Comparison of ENCODE assay signal across 18 cellular contexts in genomic region chr2:151106805-151107490, GRCh38.
DNase-seq lines count a peak whose midpoint lies in the region; ATAC-seq and TF ChIP-seq lines count a peak whose summit lies in the region.
"Had no signal": no experiment of that assay in that cellular context is flagged by ENCODE, and none has a peak within 500 bp of the region (broad histone marks: within the 10 kb centered on the region; RNA-seq: fewer than 3 reads in every experiment).

No MANE protein-coding gene starts in this region.

- H2BK15ac ChIP-seq in mesenchymal stem cell (ENCODE audit: low read depth, poor library complexity, severe bottlenecking): no peak overlapping the region

- no peak overlapping the region for H3K18ac ChIP-seq in mesenchymal stem cell (ENCODE audit: low read depth in 1 of 2, low read length in 2 of 2)

- intact Hi-C loops in mammary epithelial cell (cut with micrococcal nuclease): no loop called here
- intact Hi-C loops in Right ventricle myocardium inferior (cut with DNase I): no loop called here
- intact Hi-C loops in testis (cut with DNase I; ENCODE audit: low total_unique reads): no loop called here

- peaks cover 0 to 11% of the 10 kb centered on the region in 2 donors for H3K27me3 Mint-ChIP-seq in stimulated activated naive B cell treated with anti-CD40 and anti-IgM and Interleukin-4, amounts not matched to agents 10 μg/mL and 1 μg/mL and 100 μg/mL, for 72 hours

- H3K4me1 ChIP-seq in mammary epithelial cell (ENCODE audit: insufficient read depth, low read length) (peaks cover 4% of the 10 kb centered on the region), foreskin keratinocyte (no peaks in the 10 kb centered on the region), testis (no peaks in the 10 kb centered on the region), mesenchymal stem cell (ENCODE audit: control insufficient read depth, insufficient read depth, low read depth, low read length) (no peaks in the 10 kb centered on the region)
- H3K4me1 ChIP-seq: SJCRH30 had no signal

- H2BK12ac ChIP-seq in mesenchymal stem cell (ENCODE audit: low read length in 2 of 2): no peak overlapping the region

- H3K27ac Mint-ChIP-seq in stimulated activated naive B cell treated with anti-CD40 and anti-IgM and Interleukin-4, amounts not matched to agents 10 μg/mL and 1 μg/mL and 100 μg/mL, for 72 hours: no peak overlapping the region
- H3K27ac Mint-ChIP-seq: HFFc6, T-cell had no signal

- peak; percentile 21 for DNase-seq in AG09309 (ENCODE audit: low read depth)
- peak; percentile 44 for DNase-seq in HFF-Myc (ENCODE audit: extremely low read depth, low read depth)
- DNase-seq in mammary epithelial cell: peak; percentile 44
- DNase-seq in foreskin keratinocyte: peak; percentile 13 to 47
- no peak for DNase-seq in Right ventricle myocardium inferior (ENCODE audit: missing footprints)
- DNase-seq in testis: no peak
- DNase-seq in mesenchymal stem cell: no peak
- no peak for DNase-seq in stimulated activated naive B cell treated with anti-CD40 and anti-IgM and Interleukin-4, amounts not matched to agents 10 μg/mL and 1 μg/mL and 100 μg/mL, for 72 hours
- DNase-seq: DMS53, GOT3, HFFc6, NCI-H1048, NCI-H2107, NCI-H82, SJCRH30, T-cell had no signal

- ATAC-seq in foreskin keratinocyte (peak; percentile 64), Right ventricle myocardium inferior (no peak)
- no peak for ATAC-seq in stimulated activated naive B cell treated with anti-CD40 and anti-IgM and Interleukin-4, amounts not matched to agents 10 μg/mL and 1 μg/mL and 100 μg/mL, for 72 hours (replicated peaks)
- ATAC-seq: T-cell had no signal

- no peak overlapping the region for H3K27ac ChIP-seq in mammary epithelial cell (ENCODE audit: insufficient read depth, low read depth, low read length)
- H3K27ac ChIP-seq in foreskin keratinocyte: no peak overlapping the region
- no peak overlapping the region for H3K27ac ChIP-seq in testis
- H3K27ac ChIP-seq in mesenchymal stem cell (ENCODE audit: low read length, poor library complexity, severe bottlenecking): no peak overlapping the region
- H3K27ac ChIP-seq: C4-2B, HL-60, SJCRH30 had no signal

- no peak overlapping the region for H3K4ac ChIP-seq in mesenchymal stem cell (ENCODE audit: low read depth in 1 of 2, low read length in 2 of 2)

- H3K27me3 ChIP-seq in mammary epithelial cell (ENCODE audit: insufficient read depth, low read length) (no peaks in the 10 kb centered on the region), foreskin keratinocyte (peaks cover 2% of the 10 kb centered on the region), testis (no peaks in the 10 kb centered on the region), mesenchymal stem cell (ENCODE audit: control insufficient read depth in 1 of 2, insufficient read depth in 1 of 2, low read length in 2 of 2) (no peaks in the 10 kb centered on the region)
- H3K27me3 ChIP-seq: SJCRH30 had no signal

- H4K20me1 ChIP-seq in mammary epithelial cell (ENCODE audit: insufficient read depth, low read length): no peaks in the 10 kb centered on the region

- no peak overlapping the region for H4K91ac ChIP-seq in mesenchymal stem cell (ENCODE audit: low read length)

- no peak overlapping the region for H2BK120ac ChIP-seq in mesenchymal stem cell (ENCODE audit: low read depth, low read length)

- TF ChIP-seq CTCF in AG09309 (IDR thresholded peaks at IDR 0.05; ENCODE audit: control insufficient read depth, insufficient read depth, low read depth, low read length, missing control alignments) (no peak), HFF-Myc (IDR thresholded peaks at IDR 0.05; ENCODE audit: low read depth, low read length, missing control alignments) (no peak), mammary epithelial cell (conservative IDR thresholded peaks at IDR 0.05 in 1 of 2, IDR thresholded peaks at IDR 0.05 in 1 of 2; ENCODE audit: extremely low read depth in 1 of 2, insufficient read depth in 1 of 2, low read depth in 1 of 2, low read length in 2 of 2) (no peak), foreskin keratinocyte (conservative IDR thresholded peaks at IDR 0.05) (peak; percentile 4), testis (IDR thresholded peaks at IDR 0.05) (no peak)

- H3K9me3 ChIP-seq in mammary epithelial cell (replicated peaks; ENCODE audit: insufficient read depth, low read length) (no peaks in the 10 kb centered on the region), testis (no peaks in the 10 kb centered on the region), mesenchymal stem cell (ENCODE audit: control insufficient read depth, low read length) (peaks cover 9% of the 10 kb centered on the region)
- H3K9me3 ChIP-seq: SJCRH30 had no signal

- H3K36me3 Mint-ChIP-seq in stimulated activated naive B cell treated with anti-CD40 and anti-IgM and Interleukin-4, amounts not matched to agents 10 μg/mL and 1 μg/mL and 100 μg/mL, for 72 hours: no peaks in the 10 kb centered on the region
- H3K36me3 Mint-ChIP-seq: T-cell had no signal

- H2AFZ ChIP-seq in mammary epithelial cell (ENCODE audit: low read depth, low read length): no peak overlapping the region
- no peak overlapping the region for H2AFZ ChIP-seq in mesenchymal stem cell (ENCODE audit: low read depth, low read length)

- in situ Hi-C loops in mammary epithelial cell (cut with MboI; ENCODE audit: low sequenced_read_pairs in 2 of 2): no loop called here

- no peak overlapping the region for H3K14ac ChIP-seq in mesenchymal stem cell (ENCODE audit: low read length in 2 of 2)

- no peak overlapping the region for H2BK5ac ChIP-seq in mesenchymal stem cell (ENCODE audit: low read depth, low read length, poor library complexity, severe bottlenecking)

- no peaks in the 10 kb centered on the region for H3K79me1 ChIP-seq in mesenchymal stem cell (replicated peaks; ENCODE audit: low read length, poor library complexity, severe bottlenecking)

- H2AK5ac ChIP-seq in mesenchymal stem cell (ENCODE audit: low read length, severe bottlenecking): no peak overlapping the region

- H3K79me2 ChIP-seq in mammary epithelial cell (ENCODE audit: insufficient read depth, low read length): no peaks in the 10 kb centered on the region

- no TSS peak for BruUV-seq in mammary epithelial cell (replicated peaks; lab: Mats Ljungman, UMichigan)

- CTCF ChIA-PET in mammary epithelial cell (lab: Charles Lee; ENCODE audit: low non-redundant PET): no interaction called here

- H3K4me1 Mint-ChIP-seq in stimulated activated naive B cell treated with anti-CD40 and anti-IgM and Interleukin-4, amounts not matched to agents 10 μg/mL and 1 μg/mL and 100 μg/mL, for 72 hours: no peaks in the 10 kb centered on the region
- H3K4me1 Mint-ChIP-seq: T-cell had no signal

- H3K23ac ChIP-seq in mesenchymal stem cell (ENCODE audit: low read length in 2 of 2): no peak overlapping the region

- H3K36me3 ChIP-seq in mammary epithelial cell (ENCODE audit: insufficient read depth, low read length): no peaks in the 10 kb centered on the region
- H3K36me3 ChIP-seq in testis (ENCODE audit: low read depth, missing control alignments): no peaks in the 10 kb centered on the region
- no peaks in the 10 kb centered on the region for H3K36me3 ChIP-seq in mesenchymal stem cell (ENCODE audit: control insufficient read depth in 1 of 2, insufficient read depth in 2 of 2, low read depth in 1 of 2, low read length in 2 of 2)
- H3K36me3 ChIP-seq: SJCRH30 had no signal

- H3K4me3 ChIP-seq in AG09309 (ENCODE audit: control insufficient read depth, low read depth, low read length): no peak overlapping the region
- no peak overlapping the region for H3K4me3 ChIP-seq in HFF-Myc (replicated peaks; ENCODE audit: low read depth, low read length)
- H3K4me3 ChIP-seq in mammary epithelial cell (replicated peaks in 1 of 3; ENCODE audit: insufficient read depth in 1 of 3, low read depth in 2 of 3, low read length in 3 of 3): no peak overlapping the region
- H3K4me3 ChIP-seq in testis: no peak overlapping the region
- H3K4me3 ChIP-seq in mesenchymal stem cell (ENCODE audit: insufficient read depth in 1 of 2, low read depth in 1 of 2, low read length in 2 of 2): no peak overlapping the region
- H3K4me3 ChIP-seq: SJCRH30 had no signal

- H3K4me3 Mint-ChIP-seq in stimulated activated naive B cell treated with anti-CD40 and anti-IgM and Interleukin-4, amounts not matched to agents 10 μg/mL and 1 μg/mL and 100 μg/mL, for 72 hours: no peak overlapping the region
- H3K4me3 Mint-ChIP-seq: HFFc6, T-cell had no signal

- dilution Hi-C loops in mammary epithelial cell (cut with HindIII; ENCODE audit: low sequenced_read_pairs): no loop called here

- 71% methylated on average over 2 of the region's 3 CpGs for WGBS in mammary epithelial cell (ENCODE audit: low coverage, missing lambda C conversion rate)
- WGBS in testis, 2 donors: 90 to 95% methylated on average over 3 of the region's 3 CpGs
- 85% methylated on average over 3 of the region's 3 CpGs for WGBS in mesenchymal stem cell

- no peak overlapping the region for H4K8ac ChIP-seq in mesenchymal stem cell (ENCODE audit: low read length)

- no peak overlapping the region for H3K9ac ChIP-seq in mammary epithelial cell (ENCODE audit: insufficient read depth, low read length)
- no peak overlapping the region for H3K9ac ChIP-seq in mesenchymal stem cell (ENCODE audit: low read length)

- H3K9me3 Mint-ChIP-seq in stimulated activated naive B cell treated with anti-CD40 and anti-IgM and Interleukin-4, amounts not matched to agents 10 μg/mL and 1 μg/mL and 100 μg/mL, for 72 hours: peaks cover 0 to 2% of the 10 kb centered on the region in 2 donors
- H3K9me3 Mint-ChIP-seq: HFFc6 had no signal

- TF ChIP-seq POLR2A in testis (IDR thresholded peaks at IDR 0.05): no peak

- H3K4me2 ChIP-seq in mammary epithelial cell (ENCODE audit: insufficient read depth, low read depth, low read length) (no peak overlapping the region), mesenchymal stem cell (ENCODE audit: low read length, poor library complexity, severe bottlenecking) (no peak overlapping the region)

Comparison
In these comparisons a context has a peak if more than half of its experiments do, and no peak if none do; other contexts are left out.
1. DNase-seq: peak in AG09309 (single experiment), HFF-Myc (single experiment), mammary epithelial cell (single experiment) and foreskin keratinocyte (2 of 2); none in Right ventricle myocardium inferior (single experiment), testis (single experiment), mesenchymal stem cell (single experiment) and stimulated activated naive B cell treated with anti-CD40 and anti-IgM and Interleukin-4, amounts not matched to agents 10 μg/mL and 1 μg/mL and 100 μg/mL, for 72 hours (single experiment).